Comparison of ENCODE assay signal across 9 cellular contexts in genomic region chr10:43437141-43437860, GRCh38. TPM values are rescaled to one million over a fixed set of nuclear protein-coding genes. Genes with fewer than 3 reads are reported as not detected.
DNase-seq lines count a peak whose midpoint lies in the region; ATAC-seq and FAIRE-seq lines count a peak whose summit lies in the region.
"Had no signal": no experiment of that assay in that cellular context is flagged by ENCODE, and none has a peak within 500 bp of the region (broad histone marks: within the 10 kb centered on the region; RNA-seq: fewer than 3 reads in every experiment).

No MANE protein-coding gene starts in this region.

- WGBS in small intestine, 3 donors: 5 to 8% (median 6%) methylated on average over 22 to 30 of the region's 30 CpGs

- peak overlapping the region; percentile 95 to 98 for H3K27ac Mint-ChIP-seq in activated naive CD4-positive, alpha-beta T cell treated with anti-CD3 and anti-CD28 coated beads, Interleukin-2, amount 50 U/mL, for 72 hours

- no peaks in the 10 kb centered on the region for H3K4me1 ChIP-seq in small intestine (ENCODE audit: control insufficient read depth in 2 of 2, insufficient read depth in 1 of 2, low read depth in 1 of 2, low read length in 1 of 2)

- H3K9me3 Mint-ChIP-seq in activated naive CD4-positive, alpha-beta T cell treated with anti-CD3 and anti-CD28 coated beads, Interleukin-2, amount 50 U/mL, for 72 hours: no peaks in the 10 kb centered on the region

- no peaks in the 10 kb centered on the region for H3K36me3 ChIP-seq in small intestine (ENCODE audit: control insufficient read depth in 2 of 2, insufficient read depth in 2 of 2, low read length in 2 of 2)

- peak overlapping the region; percentile 59 to 82 for H3K4me3 ChIP-seq in small intestine (ENCODE audit: low read depth in 1 of 2, low read length in 2 of 2)

- H3K27me3 ChIP-seq in small intestine (ENCODE audit: control insufficient read depth in 2 of 2, insufficient read depth in 2 of 2, low read length in 2 of 2): no peaks in the 10 kb centered on the region

- DNase-seq in NCI-H1092 treated with DMSO at 0.1 percent for 48 hours (lab: John Stamatoyannopoulos, UW): peak; percentile 0
- DNase-seq in NCI-H1092 (lab: John Stamatoyannopoulos, UW): no peak
- no peak for DNase-seq in activated naive CD4-positive, alpha-beta T cell treated with anti-CD3 and anti-CD28 coated beads, Interleukin-2, amount 50 U/mL, for 72 hours (ENCODE audit: low spot score in 2 of 2)
- peak; percentile 42 for DNase-seq in hepatic stellate cell (ENCODE audit: low spot score)
- peak; percentile 50 for DNase-seq in small intestine
- no peak for DNase-seq in NOMO-1 treated with DMSO at 0.1 percent for 48 hours (lab: John Stamatoyannopoulos, UW; ENCODE audit: unreplicated experiment)
- no peak for DNase-seq in NAMALWA (ENCODE audit: low spot score)

- peak overlapping the region; percentile 91 to 98 for H3K27ac ChIP-seq in small intestine (ENCODE audit: low read depth in 1 of 2, low read length in 1 of 2)

- no peaks in the 10 kb centered on the region for H3K9me3 ChIP-seq in small intestine (ENCODE audit: control insufficient read depth, low read depth)

- no peak for ATAC-seq in activated naive CD4-positive, alpha-beta T cell treated with anti-CD3 and anti-CD28 coated beads, Interleukin-2, amount 50 U/mL, for 72 hours
- ATAC-seq in HG03354 (IDR thresholded peaks at IDR 0.05; ENCODE audit: poor library complexity, severe bottlenecking, unreplicated experiment): no peak

- no peak for FAIRE-seq in small intestine (lab: Jason Lieb, UNC)
- FAIRE-seq: A204.1 had no signal

- H3K36me3 Mint-ChIP-seq in activated naive CD4-positive, alpha-beta T cell treated with anti-CD3 and anti-CD28 coated beads, Interleukin-2, amount 50 U/mL, for 72 hours: peaks cover 6 to 7% of the 10 kb centered on the region in 2 donors

RNA-seq across cellular contexts. Expression of gene ZNF487, which starts 0.4 kb away (rescaled TPM):
- 1 to 10 TPM; 2.7 to 4.1 TPM for total RNA-seq in activated naive CD4-positive, alpha-beta T cell treated with anti-CD3 and anti-CD28 coated beads, Interleukin-2, amount 50 U/mL, for 72 hours
- 10 to 100 TPM in 2 of 3 donors, 1 to 10 TPM in 1; 5.0 to 17.4 (median 11.3) TPM for polyA plus RNA-seq in small intestine

RNA-seq across cellular contexts. Expression of gene HNRNPF, which starts 28.3 kb away (rescaled TPM):
- total RNA-seq in activated naive CD4-positive, alpha-beta T cell treated with anti-CD3 and anti-CD28 coated beads, Interleukin-2, amount 50 U/mL, for 72 hours: 100 to 1,000 TPM; 410 to 434 TPM
- 100 to 1,000 TPM; 138 to 194 (median 158) TPM for polyA plus RNA-seq in small intestine

Comparison
In these comparisons a context has a peak if more than half of its experiments do, and no peak if none do; other contexts are left out.
1. DNase-seq: peak in NCI-H1092 treated with DMSO at 0.1 percent for 48 hours (single experiment), hepatic stellate cell (single experiment) and small intestine (single experiment); none in NCI-H1092 (single experiment), activated naive CD4-positive, alpha-beta T cell treated with anti-CD3 and anti-CD28 coated beads, Interleukin-2, amount 50 U/mL, for 72 hours (0 of 2), NOMO-1 treated with DMSO at 0.1 percent for 48 hours (single experiment) and NAMALWA (single experiment).